ENCODE assay signal across 8 cellular contexts in genomic region chr6:3026811-3027626, GRCh38. TPM values are rescaled to one million over a fixed set of nuclear protein-coding genes. Genes with fewer than 3 reads are reported as not detected.
DNase-seq lines count a peak whose midpoint lies in the region; ATAC-seq, FAIRE-seq and TF ChIP-seq lines count a peak whose summit lies in the region.

No MANE protein-coding gene starts in this region.

- H2AFZ ChIP-seq in H9 (ENCODE audit: low read length) = no peak overlapping the region
- H2AFZ ChIP-seq in HepG2 (ENCODE audit: low read length) = no peak overlapping the region

- no peak overlapping the region for H3K9ac ChIP-seq in H9 (ENCODE audit: extremely low read depth, insufficient read length, low read length)
- H3K9ac ChIP-seq in HepG2 (ENCODE audit: insufficient read depth, low read depth, low read length) = no peak overlapping the region

- intact Hi-C loops in HepG2 (cut with micrococcal nuclease; ENCODE audit: unreplicated experiment) = no loop called here

- H3K56ac ChIP-seq in H9 (ENCODE audit: insufficient read length, low read depth, low read length) = no peak overlapping the region

- H4K91ac ChIP-seq in H9 (ENCODE audit: insufficient read length, low read depth, low read length) = no peak overlapping the region

- H2AK5ac ChIP-seq in H9 (ENCODE audit: insufficient read length, low read length) = no peak overlapping the region

- no peak for TF ChIP-seq RAD21 in HepG2 (CRISPR knock-in tag; IDR thresholded peaks at IDR 0.05)

- peaks cover 48 to 52% of the 10 kb centered on the region in 2 experiments for H3K4me1 Mint-ChIP-seq in H9

- H4K8ac ChIP-seq in H9 (replicated peaks; ENCODE audit: insufficient read length, low read depth, low read length) = no peak overlapping the region

- no peak overlapping the region for H2BK20ac ChIP-seq in H9 (ENCODE audit: low read depth, low read length, poor library complexity, severe bottlenecking)

- H3K4ac ChIP-seq in H9 (ENCODE audit: low read depth, low read length) = no peak overlapping the region

- no peak overlapping the region for H2BK5ac ChIP-seq in H9 (ENCODE audit: insufficient read length, low read length)

- H3K79me1 ChIP-seq in H9 (ENCODE audit: insufficient read depth, low read depth, low read length, poor library complexity, severe bottlenecking) = no peaks in the 10 kb centered on the region

- no peak overlapping the region for H3K4me3 Mint-ChIP-seq in H9

- H4K5ac ChIP-seq in H9 (ENCODE audit: insufficient read length, low read depth, low read length) = no peak overlapping the region

- DNase-seq in RPMI7951 (ENCODE audit: low read depth) (peak; percentile 62), erythroblast (lab: John Stamatoyannopoulos, UW) (peak; percentile 82 to 88), ureter (ENCODE audit: low spot score) (peak; percentile 39), COR-L47 (lab: John Stamatoyannopoulos, UW) (no peak), H9 (no peak), HepG2 (ENCODE audit: low spot score) (no peak)

- H2BK12ac ChIP-seq in H9 (ENCODE audit: insufficient read length, low read depth, low read length) = no peak overlapping the region

- H3K18ac ChIP-seq in H9 (ENCODE audit: insufficient read length, low read depth, low read length) = no peak overlapping the region

- H3K23me2 ChIP-seq in H9 (ENCODE audit: insufficient read length, low read depth, low read length, poor library complexity, severe bottlenecking) = no peaks in the 10 kb centered on the region

- H3K27ac ChIP-seq in H9 (ENCODE audit: insufficient read length, low read depth, low read length) (no peak overlapping the region), HepG2 (ENCODE audit: extremely low read length, insufficient read depth, low read length) (no peak overlapping the region)

- H3K27me3 ChIP-seq in H9 (ENCODE audit: insufficient read depth, low read length) (no peaks in the 10 kb centered on the region), HepG2 (ENCODE audit: control insufficient read depth in 1 of 2, insufficient read depth in 2 of 2, low read length in 2 of 2) (no peaks in the 10 kb centered on the region)

- WGBS in H9 (ENCODE audit: extremely low coverage, insufficient read length, low lambda C conversion rate) = no CpG with 5 or more reads among the region's 20 CpGs
- 89% methylated on average over 19 of the region's 20 CpGs for WGBS in HepG2 (ENCODE audit: low lambda C conversion rate)

- H3K27ac Mint-ChIP-seq in H9 = peak overlapping the region in 1 of 3 experiments; percentile 63; a peak in 1 of 7 replicates

- no peak overlapping the region for H2BK15ac ChIP-seq in H9 (ENCODE audit: low read depth, low read length)

- H3K36me3 Mint-ChIP-seq in H9 (ENCODE audit: insufficient read depth in 1 of 3, low read depth in 3 of 3) = peaks cover 16 to 24% (median 19%) of the 10 kb centered on the region in 3 experiments

- peaks cover 4% of the 10 kb centered on the region; the same call in 1 of the 2 replicates for H3K4me1 ChIP-seq in H9 (ENCODE audit: insufficient read depth, low read length)
- peaks cover 29% of the 10 kb centered on the region for H3K4me1 ChIP-seq in HepG2 (ENCODE audit: insufficient read depth, low read length)

- no peaks in the 10 kb centered on the region for H3K9me3 ChIP-seq in H9 (ENCODE audit: control insufficient read depth, low read depth, low read length)
- H3K9me3 ChIP-seq in HepG2 (ENCODE audit: low read length) = no peaks in the 10 kb centered on the region

- FAIRE-seq in HepG2 (lab: Jason Lieb, UNC) = no peak

- TF ChIP-seq EP300 in HepG2 (IDR thresholded peaks at IDR 0.05; ENCODE audit: low read depth in 2 of 2, low read length in 2 of 2) = no peak
- TF ChIP-seq EP300 in HepG2 (CRISPR knock-in tag; IDR thresholded peaks at IDR 0.05; ENCODE audit: borderline replicate concordance) = no peak

- no peak overlapping the region for H3K4me2 ChIP-seq in H9 (ENCODE audit: insufficient read depth, insufficient read length, low read length)
- H3K4me2 ChIP-seq in HepG2 (ENCODE audit: low read depth, low read length) = no peak overlapping the region

- H3K36me3 ChIP-seq in HepG2 (replicated peaks in 1 of 2; ENCODE audit: control insufficient read depth in 1 of 2, insufficient read depth in 2 of 2, low read length in 2 of 2) = no peaks in the 10 kb centered on the region

- POLR2A ChIA-PET in HepG2 (lab: Yijun Ruan, JAX) = interaction anchor here (2.0 to 3.2 kb wide), 4 partner anchors 26 to 186 kb away, joined by 4 to 18 read pairs (median 10); partner anchors contain the start of genes NQO2 and SERPINB1

- ATAC-seq in GM19043 (IDR thresholded peaks at IDR 0.05; ENCODE audit: low read depth, unreplicated experiment) = peak; percentile 59
- peak; percentile 58 for ATAC-seq in HG02884 (IDR thresholded peaks at IDR 0.05; ENCODE audit: unreplicated experiment)
- ATAC-seq in HepG2 = no peak

- peaks cover 5% of the 10 kb centered on the region; the same call in 1 of the 2 replicates for H3K27me3 Mint-ChIP-seq in H9 (ENCODE audit: low read depth)

- H4K20me1 ChIP-seq in H9 (ENCODE audit: control insufficient read depth, insufficient read depth, insufficient read length) (no peaks in the 10 kb centered on the region), HepG2 (ENCODE audit: insufficient read depth, low read length) (no peaks in the 10 kb centered on the region)

- no peak for TF ChIP-seq CTCF in H9 (conservative IDR thresholded peaks at IDR 0.05)
- TF ChIP-seq CTCF in HepG2 (CRISPR knock-in tag; IDR thresholded peaks at IDR 0.05) = no peak

- H3K14ac ChIP-seq in H9 (ENCODE audit: insufficient read depth, low read length) = no peak overlapping the region

- no TSS peak for BruUV-seq in HepG2 (replicated peaks; lab: Mats Ljungman, UMichigan)

- H2BK120ac ChIP-seq in H9 (ENCODE audit: low read depth, low read length, poor library complexity, severe bottlenecking) = no peak overlapping the region

- TF ChIP-seq POLR2A in erythroblast (IDR thresholded peaks at IDR 0.05; ENCODE audit: low read length) (peak; percentile 24), HepG2 (IDR thresholded peaks at IDR 0.05; ENCODE audit: insufficient read depth in 1 of 2, low read depth in 2 of 2, low read length in 2 of 2) (no peak)

- H3K23ac ChIP-seq in H9 (ENCODE audit: insufficient read length, low read depth, low read length) = no peak overlapping the region

- H3K4me3 ChIP-seq in HepG2 (replicated peaks in 1 of 3; ENCODE audit: insufficient read depth in 1 of 3, low read depth in 2 of 3, low read length in 3 of 3) = no peak overlapping the region

- no peak overlapping the region for H3T11ph ChIP-seq in H9 (ENCODE audit: low read length)

- in situ Hi-C loops in HepG2 (cut with HindIII; ENCODE audit: extremely low pct_ligation_motif_present, low pct_unique_long_range_greater_than_20kb) = no loop called here

- H3K79me2 ChIP-seq in H9 (ENCODE audit: insufficient read depth, low read length) (no peaks in the 10 kb centered on the region), HepG2 (ENCODE audit: insufficient read depth, low read length) (no peaks in the 10 kb centered on the region)

- CTCF ChIA-PET in HepG2 (lab: Yijun Ruan, JAX; ENCODE audit: low intra/inter-chr PET ratio, low total read pairs) = no interaction called here

- H3K9me3 Mint-ChIP-seq in H9 = peaks cover 6 to 12% of the 10 kb centered on the region in 2 experiments; a peak in 4 of 5 replicates

RNA-seq across cellular contexts. Expression of gene NQO2, which starts 27.3 kb away (rescaled TPM):
- 42.3 and 52.9 TPM in 2 replicates for total RNA-seq in RPMI7951 (2014; rRNA removed; shearing (Covaris generic))
- total RNA-seq in ureter (27.0 TPM), H9 (2021) (105 and 106 TPM in 2 replicates), HepG2 (2016; rRNA removed; fragmentation: Illumina TruSeq; extraction: Trizol) (56.5 and 63.0 TPM in 2 replicates)
- 44.8 and 70.6 TPM in 2 replicates for total RNA-seq in HepG2 (2016; cell fraction: cytosol; rRNA removed; fragmentation: Illumina TruSeq; extraction: Trizol; ENCODE audit: low read depth)
- 56.8 and 60.6 TPM in 2 replicates for total RNA-seq in HepG2 (2016; cell fraction: insoluble cytoplasmic fraction; rRNA removed; fragmentation: Illumina TruSeq; extraction: Trizol)
- total RNA-seq in HepG2 (2016; cell fraction: membrane; rRNA removed; fragmentation: Illumina TruSeq; extraction: Trizol) = 53.4 and 80.8 TPM in 2 replicates
- total RNA-seq in HepG2 (2016; cell fraction: nucleus; rRNA removed; fragmentation: Illumina TruSeq; extraction: Trizol) = 34.2 and 36.9 TPM in 2 replicates
- polyA plus RNA-seq in HepG2 (2011; rRNA removed) = 27.4 and 32.2 TPM in 2 replicates
- polyA plus RNA-seq in HepG2 (2011; cell fraction: cytosol; rRNA removed) = 29.5 and 31.9 TPM in 2 replicates
- 30.7 and 34.4 TPM in 2 replicates for polyA plus RNA-seq in HepG2 (2011; cell fraction: nucleus; rRNA removed)
- polyA plus RNA-seq in HepG2 (2012) = 15.7 and 17.8 TPM in 2 replicates
- polyA plus RNA-seq in HepG2 (2016; cell fraction: cytosol; fragmentation: Illumina TruSeq; extraction: Trizol; ENCODE audit: low read depth) = 48.7 and 84.9 TPM in 2 replicates
- polyA plus RNA-seq in HepG2 (2016; cell fraction: insoluble cytoplasmic fraction; fragmentation: Illumina TruSeq; extraction: Trizol; ENCODE audit: low read depth) = 61.8 and 64.6 TPM in 2 replicates
- 49.3 and 82.9 TPM in 2 replicates for polyA plus RNA-seq in HepG2 (2016; cell fraction: membrane; fragmentation: Illumina TruSeq; extraction: Trizol; ENCODE audit: low read depth)
- polyA plus RNA-seq in HepG2 (2016; cell fraction: nucleus; fragmentation: Illumina TruSeq; extraction: Trizol; ENCODE audit: insufficient read depth, low read depth) = 65.1 and 69.0 TPM in 2 replicates
- polyA minus RNA-seq in HepG2 (2011; rRNA and poly(A)+ RNA removed; ENCODE audit: low replicate concordance) = 15.8 and 89.9 TPM in 2 replicates
- polyA minus RNA-seq in HepG2 (2011; cell fraction: cytosol; rRNA and poly(A)+ RNA removed) = 9.1 and 15.4 TPM in 2 replicates
- polyA minus RNA-seq in HepG2 (2011; cell fraction: nucleus; rRNA and poly(A)+ RNA removed) = 17.7 and 19.6 TPM in 2 replicates

RNA-seq across cellular contexts. Expression of gene RIPK1, which starts 41.3 kb away (rescaled TPM):
- total RNA-seq in RPMI7951 (2014; rRNA removed; shearing (Covaris generic)) = 13.2 and 14.5 TPM in 2 replicates
- total RNA-seq in ureter (28.4 TPM), H9 (2021) (24.6 and 25.1 TPM in 2 replicates), HepG2 (2016; rRNA removed; fragmentation: Illumina TruSeq; extraction: Trizol) (10.3 and 15.0 TPM in 2 replicates)
- total RNA-seq in HepG2 (2016; cell fraction: cytosol; rRNA removed; fragmentation: Illumina TruSeq; extraction: Trizol; ENCODE audit: low read depth) = 4.5 and 4.9 TPM in 2 replicates
- total RNA-seq in HepG2 (2016; cell fraction: insoluble cytoplasmic fraction; rRNA removed; fragmentation: Illumina TruSeq; extraction: Trizol) = 10.6 and 13.6 TPM in 2 replicates
- total RNA-seq in HepG2 (2016; cell fraction: membrane; rRNA removed; fragmentation: Illumina TruSeq; extraction: Trizol) = 5.4 and 6.4 TPM in 2 replicates
- 7.4 and 9.7 TPM in 2 replicates for total RNA-seq in HepG2 (2016; cell fraction: nucleus; rRNA removed; fragmentation: Illumina TruSeq; extraction: Trizol)
- polyA plus RNA-seq in HepG2 (2011; rRNA removed) = 9.0 and 10.7 TPM in 2 replicates
- 6.2 and 9.2 TPM in 2 replicates for polyA plus RNA-seq in HepG2 (2011; cell fraction: cytosol; rRNA removed)
- 9.5 and 13.1 TPM in 2 replicates for polyA plus RNA-seq in HepG2 (2011; cell fraction: nucleus; rRNA removed)
- polyA plus RNA-seq in HepG2 (2012) = 7.6 and 10.8 TPM in 2 replicates
- 0.89 and 0.95 TPM in 2 replicates for polyA plus RNA-seq in HepG2 (2016; cell fraction: cytosol; fragmentation: Illumina TruSeq; extraction: Trizol; ENCODE audit: low read depth)
- 11.8 and 12.1 TPM in 2 replicates for polyA plus RNA-seq in HepG2 (2016; cell fraction: insoluble cytoplasmic fraction; fragmentation: Illumina TruSeq; extraction: Trizol; ENCODE audit: low read depth)
- polyA plus RNA-seq in HepG2 (2016; cell fraction: membrane; fragmentation: Illumina TruSeq; extraction: Trizol; ENCODE audit: low read depth) = 2.3 and 2.7 TPM in 2 replicates
- 19.4 and 21.2 TPM in 2 replicates for polyA plus RNA-seq in HepG2 (2016; cell fraction: nucleus; fragmentation: Illumina TruSeq; extraction: Trizol; ENCODE audit: insufficient read depth, low read depth)
- 5.4 and 9.3 TPM in 2 replicates for polyA minus RNA-seq in HepG2 (2011; rRNA and poly(A)+ RNA removed; ENCODE audit: low replicate concordance)
- polyA minus RNA-seq in HepG2 (2011; cell fraction: cytosol; rRNA and poly(A)+ RNA removed) = 5.8 and 8.9 TPM in 2 replicates
- polyA minus RNA-seq in HepG2 (2011; cell fraction: nucleus; rRNA and poly(A)+ RNA removed) = 8.9 and 13.7 TPM in 2 replicates

RNA-seq across cellular contexts. Expression of gene SERPINB6, which starts 55.7 kb away (rescaled TPM):
- total RNA-seq in RPMI7951 (2014; rRNA removed; shearing (Covaris generic)) = 92.6 and 101 TPM in 2 replicates
- total RNA-seq in ureter (121 TPM), H9 (2021) (39.0 and 40.6 TPM in 2 replicates), HepG2 (2016; rRNA removed; fragmentation: Illumina TruSeq; extraction: Trizol) (38.2 and 44.8 TPM in 2 replicates)
- total RNA-seq in HepG2 (2016; cell fraction: cytosol; rRNA removed; fragmentation: Illumina TruSeq; extraction: Trizol; ENCODE audit: low read depth) = 16.6 and 17.4 TPM in 2 replicates
- 38.2 and 41.7 TPM in 2 replicates for total RNA-seq in HepG2 (2016; cell fraction: insoluble cytoplasmic fraction; rRNA removed; fragmentation: Illumina TruSeq; extraction: Trizol)
- total RNA-seq in HepG2 (2016; cell fraction: membrane; rRNA removed; fragmentation: Illumina TruSeq; extraction: Trizol) = 24.5 and 25.6 TPM in 2 replicates
- total RNA-seq in HepG2 (2016; cell fraction: nucleus; rRNA removed; fragmentation: Illumina TruSeq; extraction: Trizol) = 23.7 and 24.1 TPM in 2 replicates
- polyA plus RNA-seq in HepG2 (2011; rRNA removed) = 61.3 and 63.6 TPM in 2 replicates
- polyA plus RNA-seq in HepG2 (2011; cell fraction: cytosol; rRNA removed) = 64.8 and 79.1 TPM in 2 replicates
- polyA plus RNA-seq in HepG2 (2011; cell fraction: nucleus; rRNA removed) = 72.8 and 85.1 TPM in 2 replicates
- polyA plus RNA-seq in HepG2 (2012) = 43.2 and 44.3 TPM in 2 replicates
- 22.2 and 23.2 TPM in 2 replicates for polyA plus RNA-seq in HepG2 (2016; cell fraction: cytosol; fragmentation: Illumina TruSeq; extraction: Trizol; ENCODE audit: low read depth)
- polyA plus RNA-seq in HepG2 (2016; cell fraction: insoluble cytoplasmic fraction; fragmentation: Illumina TruSeq; extraction: Trizol; ENCODE audit: low read depth) = 57.5 and 58.5 TPM in 2 replicates
- polyA plus RNA-seq in HepG2 (2016; cell fraction: membrane; fragmentation: Illumina TruSeq; extraction: Trizol; ENCODE audit: low read depth) = 27.2 and 27.5 TPM in 2 replicates
- 53.5 and 56.5 TPM in 2 replicates for polyA plus RNA-seq in HepG2 (2016; cell fraction: nucleus; fragmentation: Illumina TruSeq; extraction: Trizol; ENCODE audit: insufficient read depth, low read depth)
- polyA minus RNA-seq in HepG2 (2011; rRNA and poly(A)+ RNA removed; ENCODE audit: low replicate concordance) = 58.5 and 190 TPM in 2 replicates
- polyA minus RNA-seq in HepG2 (2011; cell fraction: cytosol; rRNA and poly(A)+ RNA removed) = 36.4 and 38.5 TPM in 2 replicates
- polyA minus RNA-seq in HepG2 (2011; cell fraction: nucleus; rRNA and poly(A)+ RNA removed) = 45.4 and 45.6 TPM in 2 replicates

Comparison
In these comparisons a context has a peak if more than half of its experiments do, and no peak if none do; other contexts are left out.
1. DNase-seq: peak in RPMI7951 (single experiment), erythroblast (2 of 2) and ureter (single experiment); none in COR-L47 (single experiment), H9 (single experiment) and HepG2 (single experiment).